8 cellular contexts compared by ENCODE assay signal in genomic region chr5:123937230-123937629, GRCh38.
A peak's percentile ranks its signal among the peaks of the same experiment; 100 is the strongest.
DNase-seq lines count a peak whose midpoint lies in the region; ATAC-seq, FAIRE-seq and TF ChIP-seq lines count a peak whose summit lies in the region.

No MANE protein-coding gene starts in this region.

- WGBS in small intestine, 3 donors: 67 to 72% (median 71%) methylated on average over 6 of the region's 6 CpGs

- H3K36me3 ChIP-seq in SJCRH30: no peaks in the 10 kb centered on the region
- H3K36me3 ChIP-seq in small intestine (ENCODE audit: control insufficient read depth in 2 of 2, insufficient read depth in 2 of 2, low read length in 2 of 2): no peaks in the 10 kb centered on the region

- H3K9me3 ChIP-seq in SJCRH30 (replicated peaks): peaks cover 8% of the 10 kb centered on the region
- no peaks in the 10 kb centered on the region for H3K9me3 ChIP-seq in small intestine (ENCODE audit: control insufficient read depth, low read depth)

- TF ChIP-seq CTCF in fibroblast of villous mesenchyme (IDR thresholded peaks at IDR 0.05; ENCODE audit: insufficient read depth, low read depth, low read length): peak; percentile 62

- DNase-seq in COLO668 (lab: John Stamatoyannopoulos, UW; ENCODE audit: unreplicated experiment): peak; percentile 5
- peak; percentile 4 for DNase-seq in HK-2 (ENCODE audit: unreplicated experiment)
- peak; percentile 67 to 87 for DNase-seq in SJCRH30
- peak; percentile 71 for DNase-seq in fibroblast of villous mesenchyme (ENCODE audit: low read depth)
- peak; percentile 51 for DNase-seq in small intestine
- no peak for DNase-seq in activated CD4-positive, CD25-positive, alpha-beta regulatory T cell (lab: John Stamatoyannopoulos, UW)

- H3K27ac ChIP-seq in SJCRH30: no peak overlapping the region
- no peak overlapping the region for H3K27ac ChIP-seq in small intestine (ENCODE audit: low read depth in 1 of 2, low read length in 1 of 2)

- no peaks in the 10 kb centered on the region for H3K27me3 ChIP-seq in SJCRH30
- H3K27me3 ChIP-seq in small intestine (ENCODE audit: control insufficient read depth in 2 of 2, insufficient read depth in 2 of 2, low read length in 2 of 2): no peaks in the 10 kb centered on the region

- no peak for FAIRE-seq in small intestine (lab: Jason Lieb, UNC)

- H3K4me3 ChIP-seq in SJCRH30: no peak overlapping the region
- H3K4me3 ChIP-seq in fibroblast of villous mesenchyme (ENCODE audit: low read depth, low read length): no peak overlapping the region
- no peak overlapping the region for H3K4me3 ChIP-seq in small intestine (ENCODE audit: low read depth in 1 of 2, low read length in 2 of 2)

- no peak for ATAC-seq in HG02981 (IDR thresholded peaks at IDR 0.05; ENCODE audit: unreplicated experiment)
- no peak for ATAC-seq in GM18873 (IDR thresholded peaks at IDR 0.05; ENCODE audit: low FRiP score, unreplicated experiment)

- H3K4me1 ChIP-seq in SJCRH30: no peaks in the 10 kb centered on the region; the same call in 1 of the 2 replicates
- no peaks in the 10 kb centered on the region for H3K4me1 ChIP-seq in small intestine (ENCODE audit: control insufficient read depth in 2 of 2, insufficient read depth in 1 of 2, low read depth in 1 of 2, low read length in 1 of 2)

Comparison
In these comparisons a context has a peak if more than half of its experiments do, and no peak if none do; other contexts are left out.
1. DNase-seq: peak in COLO668 (single experiment), HK-2 (single experiment), SJCRH30 (2 of 2), fibroblast of villous mesenchyme (single experiment) and small intestine (single experiment); none in activated CD4-positive, CD25-positive, alpha-beta regulatory T cell (0 of 4).